In the genomic region with DNA sequence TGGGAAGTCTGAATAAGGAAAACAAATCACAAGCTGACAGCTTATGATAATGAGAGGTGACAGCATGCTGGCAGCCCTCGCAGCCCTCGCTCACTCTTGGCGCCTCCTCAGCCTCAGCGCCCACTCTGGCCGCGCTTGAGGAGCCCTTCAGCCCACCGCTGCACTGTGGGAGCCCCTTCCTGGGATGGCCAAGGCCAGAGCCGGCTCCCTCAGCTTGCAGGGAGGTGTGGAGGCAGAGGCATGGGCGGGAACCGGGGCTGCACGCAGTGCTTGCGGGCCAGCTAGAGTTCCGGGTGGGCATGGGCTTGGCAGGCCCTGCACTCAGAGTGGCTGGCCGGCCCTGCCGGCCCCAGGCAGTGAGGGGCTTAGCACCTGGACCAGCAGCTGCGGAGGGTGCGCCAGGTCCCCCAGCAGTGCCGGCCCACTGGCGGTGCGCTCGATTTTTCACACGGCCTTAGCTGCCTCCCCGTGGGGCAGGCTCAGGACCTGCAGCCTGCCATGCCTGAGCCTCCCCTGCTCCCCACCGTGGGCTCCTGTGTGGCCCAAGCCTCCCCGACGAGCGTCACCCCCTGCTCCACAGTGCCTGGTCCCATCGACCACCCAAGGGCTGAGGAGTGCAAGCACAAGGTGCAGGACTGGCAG, we compare ENCODE assay signal across 11 cellular contexts. TPM values are rescaled to one million over a fixed set of nuclear protein-coding genes. Genes with fewer than 3 reads are reported as not detected.
"Had no signal": no experiment of that assay in that cellular context is flagged by ENCODE, and none has a peak within 500 bp of the region (broad histone marks: within the 10 kb centered on the region; RNA-seq: fewer than 3 reads in every experiment).

No MANE protein-coding gene starts in this region.

RNA-seq across cellular contexts. Expression of gene USP26, which starts 52.6 kb away (rescaled TPM):
- total RNA-seq: OCI-LY7, PC-3, PC-9, Peyer's patch, Right ventricle myocardium inferior, Right ventricle myocardium superior, RPMI7951, SJCRH30, SJSA1, SK-MEL-5 had no signal
- polyA plus RNA-seq: SK-N-SH had no signal
